9 cellular contexts compared by ENCODE assay signal in genomic region chr12:8243682-8244161, GRCh38. TPM values are rescaled to one million over a fixed set of nuclear protein-coding genes. Genes with fewer than 3 reads are reported as not detected.
A peak's percentile ranks its signal among the peaks of the same experiment; 100 is the strongest.
DNase-seq lines count a peak whose midpoint lies in the region; ATAC-seq and TF ChIP-seq lines count a peak whose summit lies in the region.
"Not testable (repeated sequence)": the region's sequence is repeated elsewhere in the genome, so short reads cannot be mapped to it uniquely, and the experiment has no call there.
"Had no signal": no experiment of that assay in that cellular context is flagged by ENCODE, and none has a peak within 500 bp of the region (broad histone marks: within the 10 kb centered on the region; RNA-seq: fewer than 3 reads in every experiment).

No MANE protein-coding gene starts in this region.

- not testable (repeated sequence) for TF ChIP-seq CTCF in C4-2B (conservative IDR thresholded peaks at IDR 0.05); hepatocyte (IDR thresholded peaks at IDR 0.05; ENCODE audit: poor library complexity)

- not testable (repeated sequence) for H3K9me2 ChIP-seq in hepatocyte (replicated peaks; ENCODE audit: insufficient read depth)

- not testable (repeated sequence) for H3K27me3 ChIP-seq in HAP-1 (ENCODE audit: low read depth); hepatocyte

- H4K20me1 ChIP-seq in hepatocyte (ENCODE audit: insufficient read depth, poor library complexity, severe bottlenecking): not testable (repeated sequence)

- H3K4me1 ChIP-seq in HAP-1; hepatocyte (ENCODE audit: insufficient read depth): not testable (repeated sequence)

- CTCF ChIA-PET in activated CD8-positive, alpha-beta T cell treated with anti-CD3 and anti-CD28 coated beads, Interleukin-2, amount 10 ng/mL, durations not matched to agents 7 days and 5 days (lab: Charles Lee): interaction anchor here (0.9 to 1.1 kb wide), 2 partner anchors 12 to 165 kb away, joined by 3 to 7 read pairs; no protein-coding TSS in a partner anchor

- H3K79me2 ChIP-seq in hepatocyte: not testable (repeated sequence)

- H3K9me3 Mint-ChIP-seq in activated CD8-positive, alpha-beta T cell treated with anti-CD3 and anti-CD28 coated beads, Interleukin-2, amount 10 ng/mL, durations not matched to agents 7 days and 5 days (ENCODE audit: insufficient read depth); natural killer cell treated with Interleukin-12 subunit alpha and Interleukin-12 subunit beta and Interleukin-15 and Interleukin-18, amount 100 ng/mL, for 72 hours; stimulated activated naive CD8-positive, alpha-beta T cell treated with anti-CD3 and anti-CD28 coated beads, Interleukin-15, amount 100 ng/mL, for 72 hours: not testable (repeated sequence)

- in situ Hi-C loops in HAP-1 (cut with MboI; ENCODE audit: low sequenced_read_pairs): not testable (repeated sequence)

- H3K4me3 Mint-ChIP-seq in activated CD8-positive, alpha-beta T cell treated with anti-CD3 and anti-CD28 coated beads, Interleukin-2, amount 10 ng/mL, durations not matched to agents 7 days and 5 days: peak overlapping the region; percentile 89
- peak overlapping the region; percentile 86 for H3K4me3 Mint-ChIP-seq in natural killer cell treated with Interleukin-12 subunit alpha and Interleukin-12 subunit beta and Interleukin-15 and Interleukin-18, amount 100 ng/mL, for 72 hours
- peak overlapping the region; percentile 95 to 97 for H3K4me3 Mint-ChIP-seq in stimulated activated naive CD8-positive, alpha-beta T cell treated with anti-CD3 and anti-CD28 coated beads, Interleukin-15, amount 100 ng/mL, for 72 hours

- H3K4me3 ChIP-seq in HAP-1: peak overlapping the region; percentile 17; the same call in 1 of the 2 replicates
- H3K4me3 ChIP-seq in hepatocyte: peak overlapping the region; percentile 0

- H3K27me3 Mint-ChIP-seq in activated CD8-positive, alpha-beta T cell treated with anti-CD3 and anti-CD28 coated beads, Interleukin-2, amount 10 ng/mL, durations not matched to agents 7 days and 5 days (ENCODE audit: low read depth); natural killer cell treated with Interleukin-12 subunit alpha and Interleukin-12 subunit beta and Interleukin-15 and Interleukin-18, amount 100 ng/mL, for 72 hours; stimulated activated naive CD8-positive, alpha-beta T cell treated with anti-CD3 and anti-CD28 coated beads, Interleukin-15, amount 100 ng/mL, for 72 hours: not testable (repeated sequence)

- H2AFZ ChIP-seq in hepatocyte: peak overlapping the region; percentile 16

- peak overlapping the region; percentile 98 for H3K27ac Mint-ChIP-seq in activated CD8-positive, alpha-beta T cell treated with anti-CD3 and anti-CD28 coated beads, Interleukin-2, amount 10 ng/mL, durations not matched to agents 7 days and 5 days
- peak overlapping the region in 1 of 2 donors; percentile 84 for H3K27ac Mint-ChIP-seq in natural killer cell treated with Interleukin-12 subunit alpha and Interleukin-12 subunit beta and Interleukin-15 and Interleukin-18, amount 100 ng/mL, for 72 hours
- peak overlapping the region; percentile 82 to 97 for H3K27ac Mint-ChIP-seq in stimulated activated naive CD8-positive, alpha-beta T cell treated with anti-CD3 and anti-CD28 coated beads, Interleukin-15, amount 100 ng/mL, for 72 hours

- ATAC-seq in activated CD8-positive, alpha-beta T cell treated with anti-CD3 and anti-CD28 coated beads, Interleukin-2, amount 10 ng/mL, durations not matched to agents 7 days and 5 days; natural killer cell treated with Interleukin-12 subunit alpha and Interleukin-12 subunit beta and Interleukin-15 and Interleukin-18, amount 100 ng/mL, for 72 hours; stimulated activated naive CD8-positive, alpha-beta T cell treated with anti-CD3 and anti-CD28 coated beads, Interleukin-15, amount 100 ng/mL, for 72 hours: not testable (repeated sequence)

- H3K4me2 ChIP-seq in hepatocyte: peak overlapping the region; percentile 88

- not testable (repeated sequence) for H3K9me3 ChIP-seq in HAP-1; hepatocyte (ENCODE audit: low read depth)

- H3K36me3 ChIP-seq in HAP-1 (replicated peaks); hepatocyte (replicated peaks; ENCODE audit: insufficient read depth, low read depth): not testable (repeated sequence)

- not testable (repeated sequence) for H3K36me3 Mint-ChIP-seq in activated CD8-positive, alpha-beta T cell treated with anti-CD3 and anti-CD28 coated beads, Interleukin-2, amount 10 ng/mL, durations not matched to agents 7 days and 5 days (ENCODE audit: low read depth); natural killer cell treated with Interleukin-12 subunit alpha and Interleukin-12 subunit beta and Interleukin-15 and Interleukin-18, amount 100 ng/mL, for 72 hours

- peaks cover 17% of the 10 kb centered on the region for H3K4me1 Mint-ChIP-seq in activated CD8-positive, alpha-beta T cell treated with anti-CD3 and anti-CD28 coated beads, Interleukin-2, amount 10 ng/mL, durations not matched to agents 7 days and 5 days (ENCODE audit: low read depth)
- H3K4me1 Mint-ChIP-seq in natural killer cell treated with Interleukin-12 subunit alpha and Interleukin-12 subunit beta and Interleukin-15 and Interleukin-18, amount 100 ng/mL, for 72 hours (ENCODE audit: low read depth in 2 of 2): not testable (repeated sequence)
- peaks cover 28% of the 10 kb centered on the region for H3K4me1 Mint-ChIP-seq in stimulated activated naive CD8-positive, alpha-beta T cell treated with anti-CD3 and anti-CD28 coated beads, Interleukin-15, amount 100 ng/mL, for 72 hours

- WGBS in hepatocyte (ENCODE audit: low lambda C conversion rate, missing lambda C conversion rate): 4% methylated on average over 6 of the region's 35 CpGs

- not testable (repeated sequence) for DNase-seq in HAP-1 (ENCODE audit: low spot score in 2 of 2); activated CD8-positive, alpha-beta T cell treated with anti-CD3 and anti-CD28 coated beads, Interleukin-2, amount 10 ng/mL, durations not matched to agents 7 days and 5 days; natural killer cell treated with Interleukin-12 subunit alpha and Interleukin-12 subunit beta and Interleukin-15 and Interleukin-18, amount 100 ng/mL, for 72 hours (ENCODE audit: low spot score); stimulated activated naive CD8-positive, alpha-beta T cell treated with anti-CD3 and anti-CD28 coated beads, Interleukin-15, amount 100 ng/mL, for 72 hours
- DNase-seq in NCI-H82 treated with DMSO at 0.1 percent for 48 hours (lab: John Stamatoyannopoulos, UW; ENCODE audit: unreplicated experiment) (peak; percentile 59), hepatocyte (ENCODE audit: low spot score) (peak; percentile 71)

- H3K27ac ChIP-seq in C4-2B: peak overlapping the region; percentile 75
- H3K27ac ChIP-seq in cingulate gyrus (ENCODE audit: low read depth, low read length): peak overlapping the region; percentile 69
- peak overlapping the region; percentile 54 for H3K27ac ChIP-seq in hepatocyte

- POLR2A ChIA-PET in activated CD8-positive, alpha-beta T cell treated with anti-CD3 and anti-CD28 coated beads, Interleukin-2, amount 10 ng/mL, durations not matched to agents 7 days and 5 days (lab: Charles Lee): not testable (repeated sequence)

RNA-seq across cellular contexts. Expression of gene FAM90A1, which starts 16.3 kb away (rescaled TPM):
- under 1 TPM in 1 of 2 experiments, not detected in 1; 0.10 TPM for total RNA-seq in activated CD8-positive, alpha-beta T cell treated with anti-CD3 and anti-CD28 coated beads, Interleukin-2, amount 10 ng/mL, durations not matched to agents 7 days and 5 days
- total RNA-seq in hepatocyte: not detected in 2 replicates
- polyA plus RNA-seq in hepatocyte: 0.09 TPM in 1 of 2 replicates, not detected in the other
- under 1 TPM in 1 of 2 donors, not detected in 1; 0.36 TPM for total RNA-seq in natural killer cell treated with Interleukin-12 subunit alpha and Interleukin-12 subunit beta and Interleukin-15 and Interleukin-18, amount 100 ng/mL, for 72 hours
- total RNA-seq: HT-29 had no signal
